Comparison of ENCODE assay signal across 8 cellular contexts in the genomic region with DNA sequence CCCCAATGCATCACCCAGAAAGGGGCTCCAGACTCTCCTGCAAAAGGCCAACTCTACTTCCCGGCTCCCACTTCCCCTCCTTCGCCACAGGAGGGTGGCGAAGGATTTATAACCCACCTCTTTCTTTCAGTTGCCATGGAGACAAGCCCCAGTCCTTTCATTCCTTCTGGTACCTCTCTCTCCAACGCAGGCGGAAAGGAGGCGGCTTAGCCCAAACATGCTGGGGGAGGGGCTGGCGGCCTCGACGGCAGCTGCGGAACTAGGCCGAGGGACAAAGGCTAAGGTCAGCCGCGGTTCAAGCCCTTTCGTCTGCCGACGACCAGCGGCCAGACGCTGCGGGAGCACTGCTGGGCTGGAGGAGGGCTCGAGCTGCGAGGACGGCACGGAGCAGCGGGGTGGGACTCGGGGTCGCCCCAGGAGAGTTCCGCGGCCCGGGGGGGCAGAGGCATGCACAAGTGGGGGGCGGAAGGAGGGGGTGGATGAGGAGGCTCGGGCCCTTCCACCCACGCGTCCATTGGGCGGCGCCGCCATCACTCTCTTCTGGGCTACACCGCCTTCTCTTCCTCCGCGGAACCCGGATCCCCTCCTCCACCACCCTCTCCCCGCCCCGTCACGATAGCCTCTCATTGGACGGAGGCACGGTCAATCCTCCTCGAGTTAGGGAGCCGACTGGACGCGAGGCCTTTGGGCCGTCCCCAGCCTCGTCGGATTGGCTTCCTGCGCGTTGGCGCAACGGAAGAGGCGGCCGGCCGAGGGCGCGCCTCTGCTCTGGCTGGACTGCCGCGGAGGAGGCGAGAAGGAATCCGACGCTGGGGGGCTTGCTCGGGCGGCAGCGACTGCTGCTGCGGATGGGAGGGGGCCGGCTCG. TPM values are rescaled to one million over a fixed set of nuclear protein-coding genes. Genes with fewer than 3 reads are reported as not detected.
DNase-seq lines count a peak whose midpoint lies in the region; ATAC-seq and TF ChIP-seq lines count a peak whose summit lies in the region.

A gene (plus strand): TSS at position 766 of the 867 bp plus-strand sequence.

- H2AFZ ChIP-seq in SK-N-SH (ENCODE audit: low read depth): peak within 1 kb of the TSS; percentile 64; the same call in 1 of the 2 replicates

- peak; percentile 68 for TF ChIP-seq RAD21 in SK-N-SH (IDR thresholded peaks at IDR 0.05; ENCODE audit: low read length)

- H3K4me2 ChIP-seq in SK-N-SH: peak within 1 kb of the TSS; percentile 94

- H3K79me2 ChIP-seq in SK-N-SH (ENCODE audit: insufficient read depth): peaks cover 87% of the 10 kb centered on the region

- peaks cover 41% of the 10 kb centered on the region for H4K20me1 ChIP-seq in SK-N-SH (ENCODE audit: insufficient read depth)

- H3K9me3 ChIP-seq in SK-N-SH (no peaks in the 10 kb centered on the region), gastroesophageal sphincter (no peaks in the 10 kb centered on the region)

- peak within 1 kb of the TSS; percentile 96 for H3K27ac ChIP-seq in SK-N-SH (ENCODE audit: low read depth in 2 of 2, low read length in 1 of 2)
- peak within 1 kb of the TSS; percentile 96 to 99 (median 98) for H3K27ac ChIP-seq in gastroesophageal sphincter

- peaks cover 16% of the 10 kb centered on the region for H3F3A ChIP-seq in SK-N-SH (replicated peaks; ENCODE audit: insufficient read depth)

- H3K36me3 ChIP-seq in SK-N-SH (replicated peaks in 1 of 2; ENCODE audit: control insufficient read depth in 1 of 2, insufficient read depth in 2 of 2, low read length in 1 of 2) (peaks cover 0 to 24% of the 10 kb centered on the region in 2 experiments), gastroesophageal sphincter (no peaks in the 10 kb centered on the region)

- peak; percentile 98 for DNase-seq in GM10266 (ENCODE audit: extremely low spot score)
- peak; percentile 94 for DNase-seq in NCI-H1048 (lab: John Stamatoyannopoulos, UW)
- DNase-seq in SK-N-SH: peak; percentile 99
- DNase-seq in activated naive CD4-positive, alpha-beta T cell treated with anti-CD3 and anti-CD28 coated beads, Interleukin-2, amount 50 U/mL, for 16 hours: peak; percentile 96
- peak; percentile 97 for DNase-seq in non-pigmented ciliary epithelial cell (ENCODE audit: low read depth)
- peak; percentile 99 for DNase-seq in superior temporal gyrus (ENCODE audit: extremely low spot score)

- H3K27me3 ChIP-seq in SK-N-SH (ENCODE audit: insufficient read depth) (no peaks in the 10 kb centered on the region), gastroesophageal sphincter (no peaks in the 10 kb centered on the region)

- 3% methylated on average over 30 of the region's 72 CpGs for WGBS in SK-N-SH (ENCODE audit: low lambda C conversion rate)
- WGBS in gastroesophageal sphincter (ENCODE audit: low coverage in 1 of 2), 2 donors: 0% methylated on average over 1 of the region's 72 CpGs; no CpG with 5 or more reads in 1 of the 2 donors

- peak; percentile 95 for ATAC-seq in HG02588 (IDR thresholded peaks at IDR 0.05; ENCODE audit: unreplicated experiment)
- peak; percentile 99 for ATAC-seq in gastroesophageal sphincter

- peak; percentile 95 for TF ChIP-seq POLR2A in gastroesophageal sphincter (IDR thresholded peaks at IDR 0.05)

- no peaks in the 10 kb centered on the region for H3K9me2 ChIP-seq in SK-N-SH

- H3K4me3 ChIP-seq in SK-N-SH (ENCODE audit: low read depth in 2 of 2, low read length in 1 of 2) (peak within 1 kb of the TSS; percentile 81 to 100), gastroesophageal sphincter (peak within 1 kb of the TSS; percentile 98 to 99)

- peak within 1 kb of the TSS; percentile 98 for H3K9ac ChIP-seq in SK-N-SH

- POLR2A ChIA-PET in SK-N-SH (lab: Yijun Ruan, JAX): interaction anchor here (1.8 kb wide), 1 partner anchor 196 kb away, joined by 6 read pairs; no protein-coding TSS in a partner anchor

- peaks cover 10 to 15% of the 10 kb centered on the region in 2 experiments for H3K4me1 ChIP-seq in SK-N-SH (ENCODE audit: control insufficient read depth in 1 of 2, insufficient read depth in 2 of 2, low read depth in 1 of 2, low read length in 1 of 2)
- H3K4me1 ChIP-seq in gastroesophageal sphincter: peaks cover 0 to 50% (median 21%) of the 10 kb centered on the region in 3 donors

- TF ChIP-seq EP300 in SK-N-SH (IDR thresholded peaks at IDR 0.05; ENCODE audit: borderline replicate concordance in 1 of 2, low read depth in 1 of 2, low read length in 1 of 2) (0 out of 4 replicates have a peak, but pooled peaks have one; percentile 11 to 13), gastroesophageal sphincter (IDR thresholded peaks at IDR 0.05) (no peak)

- CTCF ChIA-PET in SK-N-SH (lab: Yijun Ruan, JAX): interaction anchor here (1.2 to 2.3 kb wide), 2 partner anchors 137 to 196 kb away, joined by 5 to 14 read pairs; no protein-coding TSS in a partner anchor

- TF ChIP-seq CTCF in GM10266 (IDR thresholded peaks at IDR 0.05; ENCODE audit: control insufficient read depth, insufficient read depth, low read depth, missing control alignments) (peak; percentile 51), SK-N-SH (IDR thresholded peaks at IDR 0.05) (peak; percentile 52), gastroesophageal sphincter (IDR thresholded peaks at IDR 0.05) (peak in 3 of 4 experiments; percentile 62 to 69 (median 65))

TF ChIP-seq in SK-N-SH, 30 proteins besides CTCF, POLR2A, EP300 and RAD21 (continues in another document):
- TF ChIP-seq, protein P1, sequence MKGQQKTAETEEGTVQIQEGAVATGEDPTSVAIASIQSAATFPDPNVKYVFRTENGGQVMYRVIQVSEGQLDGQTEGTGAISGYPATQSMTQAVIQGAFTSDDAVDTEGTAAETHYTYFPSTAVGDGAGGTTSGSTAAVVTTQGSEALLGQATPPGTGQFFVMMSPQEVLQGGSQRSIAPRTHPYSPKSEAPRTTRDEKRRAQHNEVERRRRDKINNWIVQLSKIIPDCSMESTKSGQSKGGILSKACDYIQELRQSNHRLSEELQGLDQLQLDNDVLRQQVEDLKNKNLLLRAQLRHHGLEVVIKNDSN (IDR thresholded peaks at IDR 0.05; ENCODE audit: borderline replicate concordance, low read depth): no peak
- peak; percentile 97 for TF ChIP-seq CHD2 (IDR thresholded peaks at IDR 0.05; ENCODE audit: low read length, partially characterized antibody)
- no peak for TF ChIP-seq NFIC (IDR thresholded peaks at IDR 0.05; ENCODE audit: borderline replicate concordance)
- no peak for TF ChIP-seq FOSL2 (IDR thresholded peaks at IDR 0.05; ENCODE audit: borderline replicate concordance, low read depth)
- TF ChIP-seq GATA2 (CRISPR knock-in tag; IDR thresholded peaks at IDR 0.05): no peak
- peak; percentile 88 for TF ChIP-seq POLR2AphosphoS5 (IDR thresholded peaks at IDR 0.05; ENCODE audit: low read depth, low read length)
- TF ChIP-seq, protein P2, sequence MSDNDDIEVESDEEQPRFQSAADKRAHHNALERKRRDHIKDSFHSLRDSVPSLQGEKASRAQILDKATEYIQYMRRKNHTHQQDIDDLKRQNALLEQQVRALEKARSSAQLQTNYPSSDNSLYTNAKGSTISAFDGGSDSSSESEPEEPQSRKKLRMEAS (IDR thresholded peaks at IDR 0.05; ENCODE audit: low read depth): peak; percentile 64; the same call in 1 of the 2 replicates
- no peak; the same call in 1 of the 2 replicates for TF ChIP-seq RCOR1 (IDR thresholded peaks at IDR 0.05; ENCODE audit: low read length)
- 0 out of 2 replicates have a peak, but pooled peaks have one; percentile 38 for TF ChIP-seq RXRA (IDR thresholded peaks at IDR 0.05; ENCODE audit: borderline replicate concordance, low read depth)
- TF ChIP-seq GABPA (IDR thresholded peaks at IDR 0.05; ENCODE audit: low read depth): peak; percentile 87
- TF ChIP-seq JUND (IDR thresholded peaks at IDR 0.05): no peak
- peak; percentile 67 for TF ChIP-seq MXI1 (IDR thresholded peaks at IDR 0.05; ENCODE audit: low read depth, low read length)
- TF ChIP-seq, protein P3, sequence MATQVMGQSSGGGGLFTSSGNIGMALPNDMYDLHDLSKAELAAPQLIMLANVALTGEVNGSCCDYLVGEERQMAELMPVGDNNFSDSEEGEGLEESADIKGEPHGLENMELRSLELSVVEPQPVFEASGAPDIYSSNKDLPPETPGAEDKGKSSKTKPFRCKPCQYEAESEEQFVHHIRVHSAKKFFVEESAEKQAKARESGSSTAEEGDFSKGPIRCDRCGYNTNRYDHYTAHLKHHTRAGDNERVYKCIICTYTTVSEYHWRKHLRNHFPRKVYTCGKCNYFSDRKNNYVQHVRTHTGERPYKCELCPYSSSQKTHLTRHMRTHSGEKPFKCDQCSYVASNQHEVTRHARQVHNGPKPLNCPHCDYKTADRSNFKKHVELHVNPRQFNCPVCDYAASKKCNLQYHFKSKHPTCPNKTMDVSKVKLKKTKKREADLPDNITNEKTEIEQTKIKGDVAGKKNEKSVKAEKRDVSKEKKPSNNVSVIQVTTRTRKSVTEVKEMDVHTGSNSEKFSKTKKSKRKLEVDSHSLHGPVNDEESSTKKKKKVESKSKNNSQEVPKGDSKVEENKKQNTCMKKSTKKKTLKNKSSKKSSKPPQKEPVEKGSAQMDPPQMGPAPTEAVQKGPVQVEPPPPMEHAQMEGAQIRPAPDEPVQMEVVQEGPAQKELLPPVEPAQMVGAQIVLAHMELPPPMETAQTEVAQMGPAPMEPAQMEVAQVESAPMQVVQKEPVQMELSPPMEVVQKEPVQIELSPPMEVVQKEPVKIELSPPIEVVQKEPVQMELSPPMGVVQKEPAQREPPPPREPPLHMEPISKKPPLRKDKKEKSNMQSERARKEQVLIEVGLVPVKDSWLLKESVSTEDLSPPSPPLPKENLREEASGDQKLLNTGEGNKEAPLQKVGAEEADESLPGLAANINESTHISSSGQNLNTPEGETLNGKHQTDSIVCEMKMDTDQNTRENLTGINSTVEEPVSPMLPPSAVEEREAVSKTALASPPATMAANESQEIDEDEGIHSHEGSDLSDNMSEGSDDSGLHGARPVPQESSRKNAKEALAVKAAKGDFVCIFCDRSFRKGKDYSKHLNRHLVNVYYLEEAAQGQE (IDR thresholded peaks at IDR 0.05; ENCODE audit: low read depth, low read length): peak; percentile 34; the same call in 1 of the 2 replicates
- peak; percentile 77 for TF ChIP-seq YY1 (IDR thresholded peaks at IDR 0.05; ENCODE audit: low read depth)
- TF ChIP-seq TEAD4 (IDR thresholded peaks at IDR 0.05; ENCODE audit: borderline replicate concordance, insufficient read depth): no peak

RNA-seq across cellular contexts. Expression of the gene that starts here (rescaled TPM):
- polyA plus RNA-seq in SK-N-SH (2012; rRNA removed): 17.7 and 23.3 TPM in 2 replicates
- 19.6 and 22.5 TPM in 2 replicates for polyA plus RNA-seq in SK-N-SH (2012; cell fraction: cytosol; rRNA removed)
- 43.1 and 53.0 TPM in 2 replicates for polyA plus RNA-seq in SK-N-SH (2012; cell fraction: nucleus; rRNA removed)
- 10 to 100 TPM; 49.0 to 58.1 (median 54.3) TPM for total RNA-seq in gastroesophageal sphincter

Comparison
In these comparisons a context has a peak if more than half of its experiments do, and no peak if none do; other contexts are left out.
1. Peak in every context shown above with its lines: DNase-seq, ATAC-seq, H3K4me3 ChIP-seq and H3K27ac ChIP-seq.